8 cellular contexts compared by ENCODE assay signal in the genomic region with DNA sequence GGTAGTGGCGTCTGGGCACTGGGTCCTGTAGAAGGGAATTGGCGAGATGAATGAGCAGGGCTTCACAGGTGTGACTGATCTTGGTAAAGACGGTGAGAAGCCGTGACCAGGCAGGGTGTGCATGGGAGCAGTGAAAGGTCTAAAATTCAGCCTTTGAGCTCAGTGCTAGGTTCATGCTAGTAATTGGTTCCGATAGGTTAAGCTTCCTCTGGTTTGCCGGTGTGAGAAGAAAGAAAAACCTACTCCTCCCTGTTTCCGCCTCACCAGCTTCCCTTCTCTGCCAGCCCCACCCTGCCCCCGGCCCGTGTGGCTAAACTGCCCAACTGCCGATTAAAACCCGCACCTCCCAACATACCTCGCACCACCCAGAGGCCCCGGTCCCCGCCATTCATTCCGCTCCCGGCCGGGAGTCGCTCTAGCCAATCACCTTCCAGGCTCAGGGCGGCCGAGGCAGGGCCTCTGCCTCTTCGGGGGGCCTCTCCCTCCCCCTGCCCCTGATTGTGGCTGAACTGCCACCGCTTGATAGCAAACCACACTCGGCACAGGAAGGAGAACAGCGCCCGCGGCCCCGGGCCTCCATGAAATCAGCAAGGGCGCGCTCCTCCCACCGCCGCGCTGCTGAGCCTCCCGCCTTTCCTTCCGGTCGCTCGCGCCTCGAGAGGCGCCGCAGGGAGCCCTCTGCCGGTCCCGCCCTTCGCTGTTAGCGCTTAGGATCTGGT. TPM values are rescaled to one million over a fixed set of nuclear protein-coding genes. Genes with fewer than 3 reads are reported as not detected.
DNase-seq lines count a peak whose midpoint lies in the region; ATAC-seq and TF ChIP-seq lines count a peak whose summit lies in the region.

No MANE protein-coding gene starts in this region.

- DNase-seq in HAP-1 (ENCODE audit: low spot score in 2 of 2), result peak; percentile 78 to 89
- peak; percentile 88 for DNase-seq in MG63
- DNase-seq in SHP77 (lab: John Stamatoyannopoulos, UW), result peak; percentile 62 to 83
- peak; percentile 90 for DNase-seq in activated gamma-delta T cell (lab: John Stamatoyannopoulos, UW)
- DNase-seq in foreskin keratinocyte, result peak; percentile 32 to 54
- DNase-seq in neural progenitor cell (ENCODE audit: low spot score), result peak; percentile 95
- peak; percentile 42 for DNase-seq in stromal cell of bone marrow (ENCODE audit: low read depth)

- H3K27ac Mint-ChIP-seq in neural progenitor cell, result peak overlapping the region; percentile 87

- H3K4me3 ChIP-seq in HAP-1 (peak overlapping the region; percentile 51), MG63 (peak overlapping the region; percentile 77), neural progenitor cell (peak overlapping the region; percentile 41)

- H3K4me2 ChIP-seq in neural progenitor cell, result peak overlapping the region; percentile 74

- H3F3A ChIP-seq in neural progenitor cell (ENCODE audit: low read depth), result peaks cover 39% of the 10 kb centered on the region

- H4K20me1 ChIP-seq in neural progenitor cell (ENCODE audit: low read depth), result no peaks in the 10 kb centered on the region

- H3K36me3 ChIP-seq in ES-I3 (ENCODE audit: insufficient read depth, low read length) (no peaks in the 10 kb centered on the region), HAP-1 (replicated peaks) (no peaks in the 10 kb centered on the region), MG63 (no peaks in the 10 kb centered on the region), neural progenitor cell (no peaks in the 10 kb centered on the region)

- in situ Hi-C loops in HAP-1 (cut with MboI; ENCODE audit: low sequenced_read_pairs), result no loop called here

- H3K27ac ChIP-seq in foreskin keratinocyte (peak overlapping the region; percentile 57), neural progenitor cell (peak overlapping the region; percentile 96)

- H3K27me3 ChIP-seq in HAP-1 (ENCODE audit: low read depth) (no peaks in the 10 kb centered on the region), MG63 (no peaks in the 10 kb centered on the region), foreskin keratinocyte (peaks cover 3% of the 10 kb centered on the region), neural progenitor cell (no peaks in the 10 kb centered on the region)

- TF ChIP-seq CTCF in foreskin keratinocyte (conservative IDR thresholded peaks at IDR 0.05) (peak; percentile 46), neural progenitor cell (IDR thresholded peaks at IDR 0.05) (no peak)

- no peaks in the 10 kb centered on the region for H3K79me2 ChIP-seq in neural progenitor cell (ENCODE audit: low read depth)

- H3K27me3 Mint-ChIP-seq in neural progenitor cell (ENCODE audit: insufficient read depth, low read depth), result peaks cover 13% of the 10 kb centered on the region

- peaks cover 14% of the 10 kb centered on the region for H3K4me1 ChIP-seq in ES-I3 (ENCODE audit: insufficient read depth, low read length)
- H3K4me1 ChIP-seq in HAP-1, result peaks cover 10% of the 10 kb centered on the region
- H3K4me1 ChIP-seq in foreskin keratinocyte, result no peaks in the 10 kb centered on the region
- H3K4me1 ChIP-seq in neural progenitor cell, result peaks cover 25% of the 10 kb centered on the region

- H2AFZ ChIP-seq in neural progenitor cell (replicated peaks), result no peak overlapping the region

- H3K9ac ChIP-seq in ES-I3 (ENCODE audit: low read depth, low read length) (peak overlapping the region; percentile 64), neural progenitor cell (peak overlapping the region; percentile 22)

- H3K4me3 Mint-ChIP-seq in neural progenitor cell, result peak overlapping the region; percentile 86

- peak; percentile 89 for ATAC-seq in foreskin keratinocyte

- no peaks in the 10 kb centered on the region for H3K9me3 Mint-ChIP-seq in neural progenitor cell

- H3K9me3 ChIP-seq in ES-I3 (ENCODE audit: control insufficient read depth, insufficient read depth, low read length) (no peaks in the 10 kb centered on the region), HAP-1 (no peaks in the 10 kb centered on the region), MG63 (no peaks in the 10 kb centered on the region), neural progenitor cell (ENCODE audit: low read depth) (no peaks in the 10 kb centered on the region)

- H3K36me3 Mint-ChIP-seq in neural progenitor cell, result no peaks in the 10 kb centered on the region

- H3K4me1 Mint-ChIP-seq in neural progenitor cell, result peaks cover 42% of the 10 kb centered on the region

RNA-seq across cellular contexts. Expression of a gene that starts 7.3 kb away (rescaled TPM):
- not detected in 2 replicates for total RNA-seq in MG63 (2014; rRNA removed; shearing (Covaris generic); ENCODE audit: low replicate concordance)
- 0.03 and 0.11 TPM in 2 replicates for total RNA-seq in foreskin keratinocyte
- polyA plus RNA-seq in foreskin keratinocyte, result 0.12 and 0.19 TPM in 2 replicates
- 0.58 and 1.7 TPM in 2 replicates for total RNA-seq in neural progenitor cell (ENCODE audit: low replicate concordance)

Comparison
In these comparisons a context has a peak if more than half of its experiments do, and no peak if none do; other contexts are left out.
1. Peak in every context shown above with its lines: DNase-seq, ATAC-seq, H3K4me3 ChIP-seq and H3K27ac ChIP-seq.
2. DNase-seq: peak in every context shown above with its lines; median percentile 95 in neural progenitor cell; 90 in activated gamma-delta T cell; 88 in MG63; 84 in HAP-1; 72 in SHP77; 43 in foreskin keratinocyte; 42 in stromal cell of bone marrow.